ENCODE assay signal across 30 cellular contexts in genomic region chrX:9619581-9619980, GRCh38.
"Had no signal": no experiment of that assay in that cellular context is flagged by ENCODE, and none has a peak within 500 bp of the region (broad histone marks: within the 10 kb centered on the region; RNA-seq: fewer than 3 reads in every experiment).

No MANE protein-coding gene starts in this region.

- H3K9me3 ChIP-seq: breast epithelium, esophagus squamous epithelium, heart right ventricle, neutrophil, stomach, thyroid gland, upper lobe of right lung had no signal

- H3K4me3 Mint-ChIP-seq: activated CD4-positive, alpha-beta memory T cell treated with anti-CD3 and anti-CD28 coated beads for 36 hours; activated CD4-positive, alpha-beta T cell treated with anti-CD3 and anti-CD28 coated beads, Interleukin-2, amount 10 ng/mL, durations not matched to agents 24 days and 14 days; activated T-cell treated with anti-CD3 and anti-CD28 coated beads, Interleukin-2, amount 50 U/mL, for 24 hours; activated T-helper 17 cell treated with anti-CD3 and anti-CD28 coated beads, Interleukin-2, amount 50 U/mL, for 72 hours; nephron; stimulated activated memory B cell treated with anti-CD40 and anti-IgM and Interleukin-4, amounts not matched to agents 10 μg/mL and 1 μg/mL and 100 μg/mL, for 72 hours; T-cell; T-helper 2 cell treated with Interferon-gamma antibody and Interleukin-4, amounts not matched to agents 5 μg/mL and 100 μg/mL, for 36 hours had no signal

- H3K27ac Mint-ChIP-seq: activated CD4-positive, alpha-beta memory T cell treated with anti-CD3 and anti-CD28 coated beads for 36 hours; activated CD4-positive, alpha-beta T cell treated with anti-CD3 and anti-CD28 coated beads, Interleukin-2, amount 10 ng/mL, durations not matched to agents 24 days and 14 days; activated naive CD4-positive, alpha-beta T cell treated with anti-CD3 and anti-CD28 coated beads, Interleukin-2, amount 50 U/mL, for 72 hours; activated T-cell treated with anti-CD3 and anti-CD28 coated beads, Interleukin-2, amount 50 U/mL, for 24 hours; activated T-helper 17 cell treated with anti-CD3 and anti-CD28 coated beads, Interleukin-2, amount 50 U/mL, for 72 hours; nephron; progenitor cell of endocrine pancreas; stimulated activated memory B cell treated with anti-CD40 and anti-IgM and Interleukin-4, amounts not matched to agents 10 μg/mL and 1 μg/mL and 100 μg/mL, for 72 hours; T-cell; T-helper 2 cell treated with Interferon-gamma antibody and Interleukin-4, amounts not matched to agents 5 μg/mL and 100 μg/mL, for 36 hours had no signal

- H3K36me3 Mint-ChIP-seq: activated CD4-positive, alpha-beta memory T cell treated with anti-CD3 and anti-CD28 coated beads for 36 hours; activated naive CD4-positive, alpha-beta T cell treated with anti-CD3 and anti-CD28 coated beads, Interleukin-2, amount 50 U/mL, for 72 hours had no signal

- H3K4me3 ChIP-seq: breast epithelium, esophagus squamous epithelium, heart right ventricle, smooth muscle cell, stomach, thyroid gland, upper lobe of right lung had no signal

- H3K27me3 ChIP-seq: breast epithelium, esophagus squamous epithelium, heart right ventricle, neutrophil, stomach, thyroid gland, upper lobe of right lung had no signal

- H3K27ac ChIP-seq: breast epithelium, esophagus squamous epithelium, heart right ventricle, neutrophil, stomach, thyroid gland, upper lobe of right lung had no signal

- H3K9me3 Mint-ChIP-seq: activated CD4-positive, alpha-beta memory T cell treated with anti-CD3 and anti-CD28 coated beads for 36 hours; activated CD4-positive, alpha-beta T cell treated with anti-CD3 and anti-CD28 coated beads, Interleukin-2, amount 10 ng/mL, durations not matched to agents 24 days and 14 days; activated naive CD4-positive, alpha-beta T cell treated with anti-CD3 and anti-CD28 coated beads, Interleukin-2, amount 50 U/mL, for 72 hours; activated T-cell treated with anti-CD3 and anti-CD28 coated beads, Interleukin-2, amount 50 U/mL, for 24 hours; activated T-helper 17 cell treated with anti-CD3 and anti-CD28 coated beads, Interleukin-2, amount 50 U/mL, for 72 hours; nephron; stimulated activated memory B cell treated with anti-CD40 and anti-IgM and Interleukin-4, amounts not matched to agents 10 μg/mL and 1 μg/mL and 100 μg/mL, for 72 hours; T-cell; T-helper 2 cell treated with Interferon-gamma antibody and Interleukin-4, amounts not matched to agents 5 μg/mL and 100 μg/mL, for 36 hours had no signal

- ATAC-seq: activated CD4-positive, CD25-positive, alpha-beta regulatory T cell treated with anti-CD3 and anti-CD28 coated beads, Interleukin-2, amount 50 U/mL, for 24 hours; activated naive CD4-positive, alpha-beta T cell treated with anti-CD3 and anti-CD28 coated beads, Interleukin-2, amount 50 U/mL, for 72 hours; activated T-helper 17 cell treated with anti-CD3 and anti-CD28 coated beads, Interleukin-2, amount 50 U/mL, for 72 hours; heart right ventricle; left cardiac atrium; left ventricle myocardium superior; sciatic nerve; stimulated activated memory B cell treated with anti-CD40 and anti-IgM and Interleukin-4, amounts not matched to agents 10 μg/mL and 1 μg/mL and 100 μg/mL, for 72 hours; T-cell; upper lobe of right lung had no signal

- FAIRE-seq: keratinocyte had no signal

- H3K4me1 ChIP-seq: breast epithelium, esophagus squamous epithelium, heart right ventricle, stomach, thyroid gland, upper lobe of right lung had no signal

- H3K27me3 Mint-ChIP-seq: activated CD4-positive, alpha-beta memory T cell treated with anti-CD3 and anti-CD28 coated beads for 36 hours; activated CD4-positive, alpha-beta T cell treated with anti-CD3 and anti-CD28 coated beads, Interleukin-2, amount 10 ng/mL, durations not matched to agents 24 days and 14 days; activated T-helper 17 cell treated with anti-CD3 and anti-CD28 coated beads, Interleukin-2, amount 50 U/mL, for 72 hours; progenitor cell of endocrine pancreas; stimulated activated memory B cell treated with anti-CD40 and anti-IgM and Interleukin-4, amounts not matched to agents 10 μg/mL and 1 μg/mL and 100 μg/mL, for 72 hours; T-cell had no signal

- H3K4me2 ChIP-seq: smooth muscle cell had no signal

- H3K36me3 ChIP-seq: breast epithelium, esophagus squamous epithelium, heart right ventricle, neutrophil, stomach, thyroid gland, upper lobe of right lung had no signal

- DNase-seq: activated CD4-positive, alpha-beta memory T cell treated with anti-CD3 and anti-CD28 coated beads for 36 hours; activated CD4-positive, alpha-beta T cell treated with anti-CD3 and anti-CD28 coated beads, Interleukin-2, amount 10 ng/mL, durations not matched to agents 24 days and 14 days; activated CD8-positive, alpha-beta memory T cell treated with anti-CD3 and anti-CD28 coated beads, Interleukin-2, amount 50 U/mL, for 48 hours; activated gamma-delta T cell treated with Interleukin-2 at 50 U/mL for 16 hours; activated T-cell treated with anti-CD3 and anti-CD28 coated beads, Interleukin-2, amount 50 U/mL, for 24 hours; central memory CD4-positive, alpha-beta T cell; esophagus squamous epithelium; foreskin melanocyte; heart right ventricle; left cardiac atrium; left ventricle myocardium superior; stimulated activated CD4-positive, alpha-beta T cell treated with anti-CD3 and anti-CD28 coated beads, Interleukin-1b, Interleukin-23, amount 100 ng/mL, for 48 hours; stimulated activated CD4-positive, alpha-beta T cell treated with anti-CD3 and anti-CD28 coated beads, Interleukin-4, amount 100 ng/mL, for 4 hours; stimulated activated CD8-positive, alpha-beta memory T cell treated with anti-CD3 and anti-CD28 coated beads, Interleukin-4, amount 100 ng/mL, for 48 hours; stomach; T-cell; thyroid gland; upper lobe of right lung had no signal
